Comparison of ENCODE assay signal across 3 cellular contexts in the genomic region with DNA sequence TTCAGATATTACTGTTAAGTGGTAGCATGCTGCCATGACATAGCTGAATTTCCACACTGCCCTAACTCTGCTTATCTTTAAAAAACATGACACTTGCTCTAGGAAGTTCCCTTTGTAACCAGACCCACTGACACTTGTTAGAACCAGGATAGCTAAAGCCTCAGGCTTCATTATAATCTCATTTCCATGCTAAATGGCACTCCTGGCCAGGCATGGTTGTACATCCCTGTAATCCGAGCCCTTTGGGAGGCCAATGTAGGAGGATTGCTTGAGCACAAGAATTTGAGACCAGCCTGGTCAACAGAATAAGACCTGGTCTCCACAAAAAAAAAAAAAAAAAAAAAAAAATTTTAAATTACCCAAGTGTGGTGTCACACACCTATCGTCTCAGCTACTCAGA.
DNase-seq lines count a peak whose midpoint lies in the region; ATAC-seq, FAIRE-seq and TF ChIP-seq lines count a peak whose summit lies in the region.
"Not testable (repeated sequence)": the region's sequence is repeated elsewhere in the genome, so short reads cannot be mapped to it uniquely, and the experiment has no call there.

No MANE protein-coding gene starts in this region.

- H3K9ac ChIP-seq in K562 (ENCODE audit: insufficient read depth in 1 of 2, low read depth in 2 of 2, low read length in 2 of 2) = not testable (repeated sequence)

- H3K4me2 ChIP-seq in K562 (ENCODE audit: insufficient read depth, low read length) = not testable (repeated sequence)

- H4K20me1 ChIP-seq in K562 (replicated peaks; ENCODE audit: control insufficient read depth, insufficient read depth, low read length) = not testable (repeated sequence)

- not testable (repeated sequence) for TF ChIP-seq EP300 in K562 (IDR thresholded peaks at IDR 0.05; ENCODE audit: low read length)

- 0% methylated on average over 1 of the region's 2 CpGs for WGBS in K562 (ENCODE audit: insufficient coverage, low coverage, missing lambda C conversion rate)

- H2AFZ ChIP-seq in K562 (ENCODE audit: low read depth, low read length) = not testable (repeated sequence)

- not testable (repeated sequence) for H3K27me3 ChIP-seq in K562 (ENCODE audit: control insufficient read depth in 2 of 2, insufficient read depth in 2 of 2, low read length in 2 of 2)

- peak overlapping the region; percentile 41; the same call in 2 of the 3 replicates for H3K27ac ChIP-seq in K562 (ENCODE audit: extremely low read depth, low read depth, low read length)

- POLR2A ChIA-PET in K562 (lab: Yijun Ruan, JAX) = not testable (repeated sequence)

- not testable (repeated sequence) for BruUV-seq in K562 (replicated peaks; lab: Mats Ljungman, UMichigan)

- TF ChIP-seq RAD21 in K562 (CRISPR knock-in tag; conservative IDR thresholded peaks at IDR 0.05 in 1 of 2, IDR thresholded peaks at IDR 0.05 in 1 of 2) = not testable (repeated sequence)

- not testable (repeated sequence) for H3K4me1 ChIP-seq in K562 (replicated peaks in 1 of 2; ENCODE audit: control insufficient read depth in 2 of 2, insufficient read depth in 2 of 2, low read length in 2 of 2)

- H3K9me1 ChIP-seq in K562 (ENCODE audit: control insufficient read depth, insufficient read depth, low read length) = not testable (repeated sequence)

- FAIRE-seq in K562 (lab: Jason Lieb, UNC) = not testable (repeated sequence)

- not testable (repeated sequence) for TF ChIP-seq CTCF in K562 (IDR thresholded peaks at IDR 0.05 in 2 of 3, conservative IDR thresholded peaks at IDR 0.05 in 1 of 3; ENCODE audit: insufficient read depth in 2 of 3, low read depth in 1 of 3, low read length in 3 of 3)

- intact Hi-C loops in K562 (cut with micrococcal nuclease) = not testable (repeated sequence)

- peak; percentile 97 for ATAC-seq in K562

- H3K9me3 ChIP-seq in K562 (replicated peaks; ENCODE audit: control insufficient read depth, insufficient read depth, low read depth, low read length) = not testable (repeated sequence)

- in situ Hi-C loops in K562 (cut with MboI) = not testable (repeated sequence)

- H3K79me2 ChIP-seq in K562 (ENCODE audit: control insufficient read depth, insufficient read depth, low read length) = not testable (repeated sequence)

- DNase-seq in CMK (ENCODE audit: low read depth) (peak; percentile 26), Daoy (ENCODE audit: low read depth) (peak; percentile 23), K562 (ENCODE audit: extremely low read depth in 1 of 4, low spot score in 3 of 4) (peak in 1 of 4 experiments; percentile 77)

- H3K36me3 ChIP-seq in K562 (ENCODE audit: control insufficient read depth, insufficient read depth, low read length) = not testable (repeated sequence)

- not testable (repeated sequence) for H3K4me3 ChIP-seq in K562

- TF ChIP-seq POLR2A in K562 (conservative IDR thresholded peaks at IDR 0.05) = not testable (repeated sequence)

- CTCF ChIA-PET in K562 (lab: Yijun Ruan, JAX; ENCODE audit: low intra/inter-chr PET ratio) = not testable (repeated sequence)
